ENCODE assay signal across 8 cellular contexts in genomic region chr9:34989056-34989945, GRCh38. TPM values are rescaled to one million over a fixed set of nuclear protein-coding genes. Genes with fewer than 3 reads are reported as not detected.
DNase-seq lines count a peak whose midpoint lies in the region; ATAC-seq and TF ChIP-seq lines count a peak whose summit lies in the region.

Gene DNAJB5, plus strand, starts transcription at chr9:34989745. Its CDS starts 886 bp downstream, at chr9:34990631.

- WGBS in testis, 2 donors = 0 to 1% methylated on average over 19 to 60 of the region's 61 CpGs

- no peaks in the 10 kb centered on the region for H3K36me3 ChIP-seq in testis (ENCODE audit: low read depth, missing control alignments)

- no peak for TF ChIP-seq CTCF in glutamatergic neuron (IDR thresholded peaks at IDR 0.05; ENCODE audit: partially characterized antibody, unreplicated experiment)
- no peak for TF ChIP-seq CTCF in omental fat pad (IDR thresholded peaks at IDR 0.05)
- TF ChIP-seq CTCF in testis (IDR thresholded peaks at IDR 0.05) = peak in 1 of 3 experiments; percentile 13

- ATAC-seq in HG02642 (IDR thresholded peaks at IDR 0.05; ENCODE audit: poor library complexity, unreplicated experiment) (peak; percentile 88), omental fat pad (ENCODE audit: low FRiP score) (peak; percentile 89)
- ATAC-seq in activated naive CD8-positive, alpha-beta T cell treated with anti-CD3 and anti-CD28 coated beads, Interleukin-2, amount 10 ng/mL, durations not matched to agents 7 days and 5 days (ENCODE audit: low read depth) = peak; percentile 95

- no peaks in the 10 kb centered on the region for H3K27me3 Mint-ChIP-seq in activated naive CD8-positive, alpha-beta T cell treated with anti-CD3 and anti-CD28 coated beads, Interleukin-2, amount 10 ng/mL, durations not matched to agents 7 days and 5 days
- H3K27me3 Mint-ChIP-seq in glutamatergic neuron (ENCODE audit: unreplicated experiment) = peaks cover 22% of the 10 kb centered on the region

- no peaks in the 10 kb centered on the region for H3K9me3 Mint-ChIP-seq in activated naive CD8-positive, alpha-beta T cell treated with anti-CD3 and anti-CD28 coated beads, Interleukin-2, amount 10 ng/mL, durations not matched to agents 7 days and 5 days
- H3K9me3 Mint-ChIP-seq in glutamatergic neuron (ENCODE audit: unreplicated experiment) = peaks cover 28% of the 10 kb centered on the region

- peak; percentile 96 for DNase-seq in NCI-H1105 (lab: John Stamatoyannopoulos, UW)
- peak; percentile 98 for DNase-seq in SKM-1 treated with dmso at 0.1 percent for 144 hours (lab: John Stamatoyannopoulos, UW; ENCODE audit: unreplicated experiment)
- peak; percentile 98 for DNase-seq in activated naive CD8-positive, alpha-beta T cell treated with anti-CD3 and anti-CD28 coated beads, Interleukin-2, amount 10 ng/mL, durations not matched to agents 7 days and 5 days
- peak; percentile 97 for DNase-seq in glutamatergic neuron
- peak; percentile 89 for DNase-seq in omental fat pad (ENCODE audit: low spot score)
- DNase-seq in testis = peak; percentile 100

- peak within 1 kb of the TSS; percentile 95 to 96 for H3K4me3 ChIP-seq in testis

- H3K27me3 ChIP-seq in testis = no peaks in the 10 kb centered on the region

- peaks cover 42% of the 10 kb centered on the region for H3K4me1 Mint-ChIP-seq in activated naive CD8-positive, alpha-beta T cell treated with anti-CD3 and anti-CD28 coated beads, Interleukin-2, amount 10 ng/mL, durations not matched to agents 7 days and 5 days
- H3K4me1 Mint-ChIP-seq in glutamatergic neuron (ENCODE audit: low read depth, unreplicated experiment) = peaks cover 52% of the 10 kb centered on the region

- H3K4me3 Mint-ChIP-seq in activated naive CD8-positive, alpha-beta T cell treated with anti-CD3 and anti-CD28 coated beads, Interleukin-2, amount 10 ng/mL, durations not matched to agents 7 days and 5 days = peak within 1 kb of the TSS; percentile 81
- peak within 1 kb of the TSS; percentile 96 for H3K4me3 Mint-ChIP-seq in glutamatergic neuron (ENCODE audit: unreplicated experiment)

- H3K4me1 ChIP-seq in testis = peaks cover 44% of the 10 kb centered on the region

- peak within 1 kb of the TSS; percentile 92 for H3K27ac Mint-ChIP-seq in activated naive CD8-positive, alpha-beta T cell treated with anti-CD3 and anti-CD28 coated beads, Interleukin-2, amount 10 ng/mL, durations not matched to agents 7 days and 5 days
- H3K27ac Mint-ChIP-seq in glutamatergic neuron (ENCODE audit: unreplicated experiment) = peak within 1 kb of the TSS; percentile 97

- POLR2A ChIA-PET in activated naive CD8-positive, alpha-beta T cell treated with anti-CD3 and anti-CD28 coated beads, Interleukin-2, amount 10 ng/mL, durations not matched to agents 7 days and 5 days (lab: Charles Lee) = interaction anchor here (0.6 to 1.9 kb wide), 9 partner anchors 10 to 91 kb away, joined by 3 to 12 read pairs (median 4); partner anchors contain the start of genes FANCG and VCP

- TF ChIP-seq POLR2A in GM10847 (IDR thresholded peaks at IDR 0.05; ENCODE audit: extremely low read depth, insufficient read length) (peak; percentile 25), testis (IDR thresholded peaks at IDR 0.05) (peak; percentile 82)

- intact Hi-C loops in testis (cut with DNase I; ENCODE audit: low total_unique reads) = no loop called here

- no peaks in the 10 kb centered on the region for H3K9me3 ChIP-seq in testis

- no peaks in the 10 kb centered on the region for H3K36me3 Mint-ChIP-seq in activated naive CD8-positive, alpha-beta T cell treated with anti-CD3 and anti-CD28 coated beads, Interleukin-2, amount 10 ng/mL, durations not matched to agents 7 days and 5 days
- H3K36me3 Mint-ChIP-seq in glutamatergic neuron (ENCODE audit: unreplicated experiment) = peaks cover 13% of the 10 kb centered on the region

- peak within 1 kb of the TSS; percentile 97 for H3K27ac ChIP-seq in testis

RNA-seq across cellular contexts. Expression of gene DNAJB5, which starts in this region (rescaled TPM):
- 1 to 10 TPM; 3.3 to 5.0 TPM for total RNA-seq in activated naive CD8-positive, alpha-beta T cell treated with anti-CD3 and anti-CD28 coated beads, Interleukin-2, amount 10 ng/mL, durations not matched to agents 7 days and 5 days
- 137 TPM for total RNA-seq in glutamatergic neuron (ENCODE audit: unreplicated experiment)
- total RNA-seq in omental fat pad = 10 to 100 TPM in 2 of 4 donors, 1 to 10 TPM in 2; 6.3 to 17.3 (median 9.8) TPM
- total RNA-seq in testis = 10 to 100 TPM; 44.0 to 49.9 TPM
- 47.7 TPM for polyA plus RNA-seq in testis (ENCODE audit: insufficient read depth, low read depth, low replicate concordance)

Comparison
In these comparisons a context has a peak if more than half of its experiments do, and no peak if none do; other contexts are left out.
1. Peak in every context shown above with its lines: DNase-seq, ATAC-seq, H3K4me3 ChIP-seq and H3K27ac ChIP-seq.